In the genomic region with DNA sequence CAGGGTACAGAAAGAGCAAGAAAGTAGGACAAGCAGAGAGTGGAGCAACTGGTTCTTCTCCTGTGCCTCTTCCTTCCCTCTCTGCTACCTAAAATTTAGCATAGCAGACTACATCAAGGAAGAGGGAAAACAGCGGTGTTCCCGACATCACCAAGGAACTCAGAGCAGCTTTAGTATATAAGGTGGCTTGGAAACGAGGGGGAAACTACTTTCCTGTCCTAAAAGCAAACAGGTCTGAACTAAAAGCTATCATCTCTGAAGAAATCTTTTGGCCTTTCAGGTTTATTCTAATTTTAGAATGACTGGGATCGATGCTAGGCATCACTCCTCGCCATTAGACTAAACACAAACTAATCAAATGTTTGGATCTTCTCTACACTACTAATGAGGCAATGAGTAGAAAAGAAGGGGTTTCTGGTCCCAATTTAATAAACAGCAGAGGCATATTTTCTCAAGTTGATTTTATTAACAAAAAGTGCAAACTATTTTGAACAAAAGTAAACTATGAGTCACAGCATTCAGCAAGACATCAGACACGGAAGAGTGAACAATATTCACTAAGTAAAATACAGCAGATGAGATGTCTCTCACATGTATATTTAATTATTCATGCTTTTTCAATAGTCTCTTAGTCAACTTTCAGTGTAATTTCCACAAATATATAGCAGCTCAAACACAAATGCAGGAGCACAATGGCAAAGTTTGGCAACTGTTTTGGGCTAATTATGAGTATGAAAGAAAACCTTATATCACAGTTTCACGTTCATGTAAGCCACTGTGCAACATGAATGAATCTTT, we compare ENCODE assay signal across 23 cellular contexts.
DNase-seq lines count a peak whose midpoint lies in the region; ATAC-seq, FAIRE-seq and TF ChIP-seq lines count a peak whose summit lies in the region.
"Had no signal": no experiment of that assay in that cellular context is flagged by ENCODE, and none has a peak within 500 bp of the region (broad histone marks: within the 10 kb centered on the region; RNA-seq: fewer than 3 reads in every experiment).

No MANE protein-coding gene starts in this region.

- POLR2A ChIA-PET in MCF 10A (lab: Yijun Ruan, JAX): interaction anchor here (0.6 kb wide), 1 partner anchor 175 kb away, joined by 3 read pairs; no protein-coding TSS in a partner anchor
- POLR2A ChIA-PET in OCI-LY7 (lab: Charles Lee): no interaction called here

- CTCF ChIA-PET in MCF 10A (lab: Yijun Ruan, JAX) (no interaction called here), OCI-LY7 (lab: Charles Lee; ENCODE audit: unreplicated experiment) (no interaction called here)

- no peaks in the 10 kb centered on the region for H3K4me1 Mint-ChIP-seq in MCF 10A (ENCODE audit: insufficient read depth, unreplicated experiment)
- peaks cover 16% of the 10 kb centered on the region for H3K4me1 Mint-ChIP-seq in activated T-helper 1 cell treated with anti-CD3 and anti-CD28 coated beads, Interleukin-12 subunit alpha, Interleukin-12 subunit beta, Interleukin-2, Interleukin-4 antibody, amounts not matched to agents 30 ng/mL and 10 ng/mL and 1 ng/mL, durations not matched to agents 14 hours and 24 hours and 36 hours (ENCODE audit: low read depth)
- H3K4me1 Mint-ChIP-seq: natural killer cell had no signal

- no peak for ATAC-seq in GM21737 (IDR thresholded peaks at IDR 0.05; ENCODE audit: unreplicated experiment)
- ATAC-seq: gastroesophageal sphincter; natural killer cell; stimulated activated naive CD8-positive, alpha-beta T cell treated with anti-CD3 and anti-CD28 coated beads, Interleukin-15, Interleukin-2, amounts not matched to agents 100 U/mL and 50 U/mL, for 24 hours; T-cell had no signal

- no peak for TF ChIP-seq POLR2A in breast epithelium (IDR thresholded peaks at IDR 0.05)

- no peaks in the 10 kb centered on the region for H3K27me3 ChIP-seq in breast epithelium
- H3K27me3 ChIP-seq: adrenal gland, gastroesophageal sphincter, MG63, upper lobe of left lung had no signal

- H3K27ac ChIP-seq in breast epithelium (no peak overlapping the region), OCI-LY7 (ENCODE audit: low read depth, low read length, poor library complexity, severe bottlenecking) (no peak overlapping the region)
- H3K27ac ChIP-seq: gastroesophageal sphincter had no signal

- no peaks in the 10 kb centered on the region for H3K9me2 ChIP-seq in OCI-LY7 (ENCODE audit: insufficient read depth, low read length)

- no peak overlapping the region for H3K4me2 ChIP-seq in OCI-LY7 (ENCODE audit: low read length)

- H3K36me3 ChIP-seq in breast epithelium: no peaks in the 10 kb centered on the region
- H3K36me3 ChIP-seq in OCI-LY7 (ENCODE audit: insufficient read depth, low read length): peaks cover 64% of the 10 kb centered on the region
- H3K36me3 ChIP-seq: adrenal gland had no signal

- no peaks in the 10 kb centered on the region for H3K9me3 Mint-ChIP-seq in MCF 10A (ENCODE audit: unreplicated experiment)
- H3K9me3 Mint-ChIP-seq in activated T-helper 1 cell treated with anti-CD3 and anti-CD28 coated beads, Interleukin-12 subunit alpha, Interleukin-12 subunit beta, Interleukin-2, Interleukin-4 antibody, amounts not matched to agents 30 ng/mL and 10 ng/mL and 1 ng/mL, durations not matched to agents 14 hours and 24 hours and 36 hours: no peaks in the 10 kb centered on the region
- H3K9me3 Mint-ChIP-seq: natural killer cell, T-cell had no signal

- FAIRE-seq in urothelium cell line (lab: Jason Lieb, UNC): peak; percentile 55

- no peak overlapping the region for H3K4me3 Mint-ChIP-seq in MCF 10A (ENCODE audit: unreplicated experiment)
- no peak overlapping the region for H3K4me3 Mint-ChIP-seq in activated T-helper 1 cell treated with anti-CD3 and anti-CD28 coated beads, Interleukin-12 subunit alpha, Interleukin-12 subunit beta, Interleukin-2, Interleukin-4 antibody, amounts not matched to agents 30 ng/mL and 10 ng/mL and 1 ng/mL, durations not matched to agents 14 hours and 24 hours and 36 hours
- H3K4me3 Mint-ChIP-seq: natural killer cell, T-cell had no signal

- H3K9me3 ChIP-seq in breast epithelium: no peaks in the 10 kb centered on the region
- H3K9me3 ChIP-seq in OCI-LY7 (ENCODE audit: low read length): no peaks in the 10 kb centered on the region
- H3K9me3 ChIP-seq: adrenal gland, gastroesophageal sphincter, upper lobe of left lung had no signal

- no peak overlapping the region for H3K4me3 ChIP-seq in breast epithelium
- no peak overlapping the region for H3K4me3 ChIP-seq in OCI-LY7 (ENCODE audit: low read depth, low read length, poor library complexity, severe bottlenecking)
- H3K4me3 ChIP-seq: adrenal gland, gastroesophageal sphincter, MG63, upper lobe of left lung had no signal

- H2AFZ ChIP-seq in OCI-LY7 (ENCODE audit: low read length): no peak overlapping the region

- peaks cover 46% of the 10 kb centered on the region for H3K36me3 Mint-ChIP-seq in MCF 10A (ENCODE audit: insufficient read depth, unreplicated experiment)
- H3K36me3 Mint-ChIP-seq in activated T-helper 1 cell treated with anti-CD3 and anti-CD28 coated beads, Interleukin-12 subunit alpha, Interleukin-12 subunit beta, Interleukin-2, Interleukin-4 antibody, amounts not matched to agents 30 ng/mL and 10 ng/mL and 1 ng/mL, durations not matched to agents 14 hours and 24 hours and 36 hours (ENCODE audit: low read depth): peaks cover 39% of the 10 kb centered on the region

- H3K27me3 Mint-ChIP-seq in MCF 10A (ENCODE audit: insufficient read depth, unreplicated experiment): no peaks in the 10 kb centered on the region
- H3K27me3 Mint-ChIP-seq in activated T-helper 1 cell treated with anti-CD3 and anti-CD28 coated beads, Interleukin-12 subunit alpha, Interleukin-12 subunit beta, Interleukin-2, Interleukin-4 antibody, amounts not matched to agents 30 ng/mL and 10 ng/mL and 1 ng/mL, durations not matched to agents 14 hours and 24 hours and 36 hours (ENCODE audit: insufficient read depth): no peaks in the 10 kb centered on the region
- H3K27me3 Mint-ChIP-seq: T-cell had no signal

- BruUV-seq in MCF 10A (replicated peaks; lab: Mats Ljungman, UMichigan) (no TSS peak), OCI-LY7 (replicated peaks; lab: Mats Ljungman, UMichigan) (no TSS peak)

- no peaks in the 10 kb centered on the region for H3K79me2 ChIP-seq in OCI-LY7 (ENCODE audit: insufficient read depth, low read depth, low read length)

- peak overlapping the region; percentile 60 for H3K27ac Mint-ChIP-seq in MCF 10A (ENCODE audit: low read depth, unreplicated experiment)
- H3K27ac Mint-ChIP-seq in activated T-helper 1 cell treated with anti-CD3 and anti-CD28 coated beads, Interleukin-12 subunit alpha, Interleukin-12 subunit beta, Interleukin-2, Interleukin-4 antibody, amounts not matched to agents 30 ng/mL and 10 ng/mL and 1 ng/mL, durations not matched to agents 14 hours and 24 hours and 36 hours: peak overlapping the region; percentile 8
- H3K27ac Mint-ChIP-seq: natural killer cell, T-cell had no signal

- H3K4me1 ChIP-seq in breast epithelium (no peaks in the 10 kb centered on the region), OCI-LY7 (ENCODE audit: insufficient read depth, low read length, poor library complexity, severe bottlenecking) (peaks cover 27% of the 10 kb centered on the region)
- H3K4me1 ChIP-seq: gastroesophageal sphincter had no signal

- intact Hi-C loops in MCF 10A (cut with micrococcal nuclease) (no loop called here), breast epithelium (cut with DNase I; ENCODE audit: low total_unique reads) (no loop called here), OCI-LY7 (cut with micrococcal nuclease; ENCODE audit: unreplicated experiment) (no loop called here)
- intact Hi-C loops in activated T-helper 1 cell treated with anti-CD3 and anti-CD28 coated beads, Interleukin-12 subunit alpha, Interleukin-12 subunit beta, Interleukin-2, Interleukin-4 antibody, amounts not matched to agents 30 ng/mL and 10 ng/mL and 1 ng/mL, durations not matched to agents 14 hours and 24 hours and 36 hours (cut with micrococcal nuclease): no loop called here

- H4K20me1 ChIP-seq in OCI-LY7 (ENCODE audit: insufficient read depth, low read length): no peaks in the 10 kb centered on the region

- DNase-seq in MCF 10A (ENCODE audit: unreplicated experiment): no peak
- DNase-seq in breast epithelium (ENCODE audit: low spot score in 2 of 2): no peak
- no peak for DNase-seq in activated T-helper 1 cell treated with anti-CD3 and anti-CD28 coated beads, Interleukin-12 subunit alpha, Interleukin-12 subunit beta, Interleukin-2, Interleukin-4 antibody, amounts not matched to agents 30 ng/mL and 10 ng/mL and 1 ng/mL, durations not matched to agents 14 hours and 24 hours and 36 hours (ENCODE audit: low spot score)
- peak; percentile 31 for DNase-seq in iris pigment epithelial cell (ENCODE audit: low read depth)
- no peak for DNase-seq in urothelium cell line (ENCODE audit: low spot score)
- no peak for DNase-seq in OCI-LY7 (ENCODE audit: low spot score)
- no peak for DNase-seq in stimulated activated naive CD4-positive, alpha-beta T cell (lab: John Stamatoyannopoulos, UW)
- DNase-seq: activated CD4-positive, alpha-beta T cell treated with anti-CD3 and anti-CD28 coated beads, Interleukin-2, amount 50 U/mL, for 48 hours; activated T-cell treated with anti-CD3 and anti-CD28 coated beads, Interleukin-2, amount 50 U/mL, for 48 hours; adrenal gland; cerebellar nuclear complex; COR-L47; MG63; natural killer cell; NCI-H187; NCI-H446; NK-92 treated with Interleukin-12 subunit alpha and Interleukin-12 subunit beta, amount 100 ng/mL, for 24 hours; stimulated activated CD4-positive, alpha-beta T cell treated with anti-CD3 and anti-CD28 coated beads, Interleukin-12 subunit alpha, Interleukin-12 subunit beta, amount 100 ng/mL, for 4 hours; stimulated activated naive CD8-positive, alpha-beta T cell treated with anti-CD3 and anti-CD28 coated beads, Interleukin-15, Interleukin-2, amounts not matched to agents 100 U/mL and 50 U/mL, for 24 hours; T-cell; upper lobe of left lung had no signal

- TF ChIP-seq CTCF in MCF 10A (IDR thresholded peaks at IDR 0.05; ENCODE audit: unreplicated experiment): no peak
- no peak for TF ChIP-seq CTCF in breast epithelium (IDR thresholded peaks at IDR 0.05)
- TF ChIP-seq CTCF in OCI-LY7 (conservative IDR thresholded peaks at IDR 0.05; ENCODE audit: low read length): no peak
